In genomic region chrX:154819771-154820341, GRCh38 we compare ENCODE assay signal across 1 cellular context.
TF ChIP-seq lines count a peak whose summit lies in the region.

No MANE protein-coding gene starts in this region.

TF ChIP-seq in H1, 55 proteins besides CTCF, POLR2A, EP300 and RAD21:
- TF ChIP-seq RXRA (IDR thresholded peaks at IDR 0.05; ENCODE audit: insufficient read depth, low read depth, low read length) = no peak
- no peak for TF ChIP-seq KDM1A (IDR thresholded peaks at IDR 0.05; ENCODE audit: borderline replicate concordance, low read length)
- no peak for TF ChIP-seq JUN (IDR thresholded peaks at IDR 0.05; ENCODE audit: low read depth, low read length)
- no peak for TF ChIP-seq ASH2L (IDR thresholded peaks at IDR 0.05; ENCODE audit: low read length)
- TF ChIP-seq SIX5 (IDR thresholded peaks at IDR 0.05; ENCODE audit: low read depth, low read length) = no peak
- no peak for TF ChIP-seq EZH2 (IDR thresholded peaks at IDR 0.05; ENCODE audit: low read depth, low read length, severe bottlenecking)
- no peak for TF ChIP-seq RFX5 (IDR thresholded peaks at IDR 0.05; ENCODE audit: borderline replicate concordance, low read depth, low read length)
- no peak for TF ChIP-seq TAF7 (optimal IDR thresholded peaks at IDR 0.05; ENCODE audit: borderline replicate concordance, low read depth, low read length)
- TF ChIP-seq CREB1 (IDR thresholded peaks at IDR 0.05) = no peak
- no peak for TF ChIP-seq RNF2 (IDR thresholded peaks at IDR 0.05; ENCODE audit: borderline replicate concordance, low read depth, low read length, missing control alignments, poor library complexity, severe bottlenecking)
- TF ChIP-seq KDM5A (IDR thresholded peaks at IDR 0.05; ENCODE audit: low read length) = no peak
- TF ChIP-seq BACH1 (IDR thresholded peaks at IDR 0.05; ENCODE audit: low read length) = no peak
- TF ChIP-seq KDM4A (IDR thresholded peaks at IDR 0.05; ENCODE audit: low read depth, low read length, severe bottlenecking) = no peak
